Comparison of ENCODE assay signal across 1 cellular context in genomic region chr14:102509744-102510615, GRCh38.
TF ChIP-seq lines count a peak whose summit lies in the region.

A gene with protein sequence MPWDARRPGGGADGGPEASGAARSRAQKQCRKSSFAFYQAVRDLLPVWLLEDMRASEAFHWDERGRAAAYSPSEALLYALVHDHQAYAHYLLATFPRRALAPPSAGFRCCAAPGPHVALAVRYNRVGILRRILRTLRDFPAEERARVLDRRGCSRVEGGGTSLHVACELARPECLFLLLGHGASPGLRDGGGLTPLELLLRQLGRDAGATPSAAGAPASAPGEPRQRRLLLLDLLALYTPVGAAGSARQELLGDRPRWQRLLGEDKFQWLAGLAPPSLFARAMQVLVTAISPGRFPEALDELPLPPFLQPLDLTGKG (minus strand): TSS chr14:102509776. CDS start chr14:102507889, 1,887 bp downstream.

TF ChIP-seq in H1, 55 proteins besides CTCF, POLR2A, EP300 and RAD21:
- TF ChIP-seq POLR2AphosphoS5 (IDR thresholded peaks at IDR 0.05; ENCODE audit: low read depth, low read length) (0 out of 2 replicates have a peak, but pooled peaks have one; percentile 12), EGR1 (IDR thresholded peaks at IDR 0.05; ENCODE audit: borderline replicate concordance, low read depth, low read length) (no peak), KDM4A (IDR thresholded peaks at IDR 0.05; ENCODE audit: low read depth, low read length, severe bottlenecking) (peak; percentile 82), CREB1 (IDR thresholded peaks at IDR 0.05) (peak; percentile 80), JUN (IDR thresholded peaks at IDR 0.05; ENCODE audit: low read depth, low read length) (no peak), TCF12 (IDR thresholded peaks at IDR 0.05; ENCODE audit: low read depth, low read length) (no peak), SP1 (IDR thresholded peaks at IDR 0.05; ENCODE audit: low read depth, low read length) (no peak), CBX5 (IDR thresholded peaks at IDR 0.05; ENCODE audit: low read depth, low read length) (no peak), ASH2L (IDR thresholded peaks at IDR 0.05; ENCODE audit: low read length) (peak; percentile 44), BACH1 (IDR thresholded peaks at IDR 0.05; ENCODE audit: low read length) (no peak), PHF8 (conservative IDR thresholded peaks at IDR 0.05; ENCODE audit: low read depth, low read length) (peak; percentile 49; the same call in 1 of the 2 replicates), TAF1 (IDR thresholded peaks at IDR 0.05; ENCODE audit: low read depth, low read length) (0 out of 2 replicates have a peak, but pooled peaks have one; percentile 16), SP4 (IDR thresholded peaks at IDR 0.05; ENCODE audit: low read length) (0 out of 2 replicates have a peak, but pooled peaks have one; percentile 10), RBBP5 (IDR thresholded peaks at IDR 0.05; ENCODE audit: borderline replicate concordance, low read depth, low read length) (peak; percentile 66; the same call in 1 of the 2 replicates), BRCA1 (IDR thresholded peaks at IDR 0.05; ENCODE audit: low read depth, low read length) (no peak)
- TF ChIP-seq, protein P1, sequence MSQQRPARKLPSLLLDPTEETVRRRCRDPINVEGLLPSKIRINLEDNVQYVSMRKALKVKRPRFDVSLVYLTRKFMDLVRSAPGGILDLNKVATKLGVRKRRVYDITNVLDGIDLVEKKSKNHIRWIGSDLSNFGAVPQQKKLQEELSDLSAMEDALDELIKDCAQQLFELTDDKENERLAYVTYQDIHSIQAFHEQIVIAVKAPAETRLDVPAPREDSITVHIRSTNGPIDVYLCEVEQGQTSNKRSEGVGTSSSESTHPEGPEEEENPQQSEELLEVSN (IDR thresholded peaks at IDR 0.05) = peak; percentile 47; the same call in 1 of the 2 replicates
- TF ChIP-seq, protein P2, sequence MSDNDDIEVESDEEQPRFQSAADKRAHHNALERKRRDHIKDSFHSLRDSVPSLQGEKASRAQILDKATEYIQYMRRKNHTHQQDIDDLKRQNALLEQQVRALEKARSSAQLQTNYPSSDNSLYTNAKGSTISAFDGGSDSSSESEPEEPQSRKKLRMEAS (IDR thresholded peaks at IDR 0.05) = 0 out of 2 replicates have a peak, but pooled peaks have one; percentile 11
